21 cellular contexts compared by ENCODE assay signal in genomic region chr14:41302776-41303175, GRCh38.
"Had no signal": no experiment of that assay in that cellular context is flagged by ENCODE, and none has a peak within 500 bp of the region (broad histone marks: within the 10 kb centered on the region; RNA-seq: fewer than 3 reads in every experiment).

No MANE protein-coding gene starts in this region.

- H3K4me1 Mint-ChIP-seq: central memory CD8-positive, alpha-beta T cell; naive thymus-derived CD8-positive, alpha-beta T cell; stimulated activated memory B cell treated with anti-CD40 and anti-IgM and Interleukin-4, amounts not matched to agents 10 μg/mL and 1 μg/mL and 100 μg/mL, for 72 hours had no signal

- H3K4me1 ChIP-seq: colonic mucosa, parathyroid adenoma, sigmoid colon had no signal

- DNase-seq: activated CD4-positive, alpha-beta T cell treated with anti-CD3 and anti-CD28 coated beads, Interleukin-2, amount 50 U/mL, for 1 hour; activated CD4-positive, CD25-positive, alpha-beta regulatory T cell treated with anti-CD3 and anti-CD28 coated beads, Interleukin-2, amount 50 U/mL, for 72 hours; activated CD8-positive, alpha-beta memory T cell treated with anti-CD3 and anti-CD28 coated beads, Interleukin-2, amount 50 U/mL, for 4 hours; activated naive CD4-positive, alpha-beta T cell treated with anti-CD3 and anti-CD28 coated beads for 36 hours; activated T-cell treated with anti-CD3 and anti-CD28 coated beads, Interleukin-2, amount 50 U/mL, for 4 hours; aorta; brain microvascular endothelial cell; colonic mucosa; endodermal cell; foreskin fibroblast; left cardiac atrium; mesenchymal stem cell; naive thymus-derived CD8-positive, alpha-beta T cell; sigmoid colon; stimulated activated CD4-positive, alpha-beta T cell treated with anti-CD3 and anti-CD28 coated beads, Interleukin-4, amount 100 ng/mL, for 4 hours had no signal

- H3K9ac ChIP-seq: parathyroid adenoma had no signal

- H2AFZ ChIP-seq: parathyroid adenoma had no signal

- H3K4me3 Mint-ChIP-seq: activated naive CD4-positive, alpha-beta T cell treated with anti-CD3 and anti-CD28 coated beads for 36 hours; activated T-cell treated with anti-CD3 and anti-CD28 coated beads, Interleukin-2, amount 50 U/mL, for 4 hours; central memory CD8-positive, alpha-beta T cell; endodermal cell; naive thymus-derived CD8-positive, alpha-beta T cell; stimulated activated memory B cell treated with anti-CD40 and anti-IgM and Interleukin-4, amounts not matched to agents 10 μg/mL and 1 μg/mL and 100 μg/mL, for 72 hours had no signal

- H3K79me2 ChIP-seq: parathyroid adenoma had no signal

- H3K4me3 ChIP-seq: colonic mucosa, sigmoid colon had no signal

- H3K36me3 ChIP-seq: brain microvascular endothelial cell, colonic mucosa, sigmoid colon had no signal

- H3K27ac Mint-ChIP-seq: activated naive CD4-positive, alpha-beta T cell treated with anti-CD3 and anti-CD28 coated beads for 36 hours; endodermal cell; naive thymus-derived CD8-positive, alpha-beta T cell; stimulated activated memory B cell treated with anti-CD40 and anti-IgM and Interleukin-4, amounts not matched to agents 10 μg/mL and 1 μg/mL and 100 μg/mL, for 72 hours had no signal

- H3K9me3 Mint-ChIP-seq: activated naive CD4-positive, alpha-beta T cell treated with anti-CD3 and anti-CD28 coated beads for 36 hours; activated T-cell treated with anti-CD3 and anti-CD28 coated beads, Interleukin-2, amount 50 U/mL, for 4 hours; endodermal cell; stimulated activated memory B cell treated with anti-CD40 and anti-IgM and Interleukin-4, amounts not matched to agents 10 μg/mL and 1 μg/mL and 100 μg/mL, for 72 hours had no signal

- FAIRE-seq: islet of Langerhans had no signal

- H3K27me3 ChIP-seq: brain microvascular endothelial cell, colonic mucosa, sigmoid colon had no signal

- H3K27ac ChIP-seq: brain microvascular endothelial cell, colonic mucosa, epithelial cell of prostate, parathyroid adenoma, sigmoid colon, VCaP had no signal

- ATAC-seq: activated T-cell treated with anti-CD3 and anti-CD28 coated beads, Interleukin-2, amount 50 U/mL, for 4 hours; left cardiac atrium; naive thymus-derived CD8-positive, alpha-beta T cell; stimulated activated memory B cell treated with anti-CD40 and anti-IgM and Interleukin-4, amounts not matched to agents 10 μg/mL and 1 μg/mL and 100 μg/mL, for 72 hours had no signal

- H3K27me3 Mint-ChIP-seq: central memory CD8-positive, alpha-beta T cell; naive thymus-derived CD8-positive, alpha-beta T cell; stimulated activated memory B cell treated with anti-CD40 and anti-IgM and Interleukin-4, amounts not matched to agents 10 μg/mL and 1 μg/mL and 100 μg/mL, for 72 hours had no signal

- H3K36me3 Mint-ChIP-seq: naive thymus-derived CD8-positive, alpha-beta T cell; stimulated activated memory B cell treated with anti-CD40 and anti-IgM and Interleukin-4, amounts not matched to agents 10 μg/mL and 1 μg/mL and 100 μg/mL, for 72 hours had no signal

- H3K9me3 ChIP-seq: sigmoid colon had no signal
